ENCODE assay signal across 15 cellular contexts in genomic region chr16:4696172-4696904, GRCh38. TPM values are rescaled to one million over a fixed set of nuclear protein-coding genes. Genes with fewer than 3 reads are reported as not detected.
DNase-seq lines count a peak whose midpoint lies in the region; ATAC-seq, FAIRE-seq and TF ChIP-seq lines count a peak whose summit lies in the region.
"Had no signal": no experiment of that assay in that cellular context is flagged by ENCODE, and none has a peak within 500 bp of the region (broad histone marks: within the 10 kb centered on the region; RNA-seq: fewer than 3 reads in every experiment).

No MANE protein-coding gene starts in this region.

- H3K9ac ChIP-seq in HUES48 (ENCODE audit: low read depth, low read length) (no peak overlapping the region), GM12878 (ENCODE audit: control insufficient read depth, insufficient read depth, low read length) (no peak overlapping the region)
- H3K9ac ChIP-seq: neural progenitor cell had no signal

- H3K36me3 ChIP-seq in HUES48 (ENCODE audit: control insufficient read depth, insufficient read depth, low read length): peaks cover 64% of the 10 kb centered on the region
- peaks cover 5 to 36% of the 10 kb centered on the region in 2 experiments; a peak in 3 of 4 replicates for H3K36me3 ChIP-seq in GM12878 (ENCODE audit: control insufficient read depth in 2 of 2, insufficient read depth in 2 of 2, low read length in 1 of 2)
- H3K36me3 ChIP-seq in heart left ventricle: peaks cover 0 to 65% (median 55%) of the 10 kb centered on the region in 9 donors
- H3K36me3 ChIP-seq in sigmoid colon: peaks cover 26 to 60% (median 31%) of the 10 kb centered on the region in 4 donors
- H3K36me3 ChIP-seq: neural progenitor cell had no signal

- TF ChIP-seq EP300 in GM12878 (IDR thresholded peaks at IDR 0.05; ENCODE audit: borderline replicate concordance in 1 of 2, control insufficient read depth in 1 of 2, low read depth in 2 of 2, low read length in 2 of 2) (no peak), sigmoid colon (IDR thresholded peaks at IDR 0.05) (no peak)

- CTCF ChIA-PET in GM12878 (lab: Yijun Ruan, JAX): interaction anchor here (1.0 to 1.8 kb wide), 2 partner anchors 39 to 293 kb away, joined by 4 to 9 read pairs; partner anchors contain the start of genes ANKS3 and DNAAF8

- no peak for ATAC-seq in GM12878
- ATAC-seq in heart left ventricle: peak in 2 of 4 donors; percentile 28 to 78
- no peak for ATAC-seq in HG03342 (IDR thresholded peaks at IDR 0.05; ENCODE audit: unreplicated experiment)
- ATAC-seq: PC-3 had no signal

- no peaks in the 10 kb centered on the region for H3K4me1 ChIP-seq in HUES48 (ENCODE audit: control insufficient read depth, insufficient read depth, low read length)
- H3K4me1 ChIP-seq in GM12878 (ENCODE audit: control insufficient read depth, insufficient read depth, low read length): peaks cover 12% of the 10 kb centered on the region
- H3K4me1 ChIP-seq in heart left ventricle: peaks cover 5 to 50% (median 25%) of the 10 kb centered on the region in 12 donors
- H3K4me1 ChIP-seq in sigmoid colon: peaks cover 0 to 38% (median 32%) of the 10 kb centered on the region in 4 donors
- H3K4me1 ChIP-seq: neural progenitor cell had no signal

- 86% methylated on average over 19 of the region's 19 CpGs for WGBS in GM12878 (ENCODE audit: insufficient coverage, insufficient replicate concordance, low lambda C conversion rate, missing lambda C conversion rate)
- 35 to 60% (median 41%) methylated on average over 18 to 19 of the region's 19 CpGs for WGBS in heart left ventricle, 4 donors
- WGBS in sigmoid colon, 2 donors: 67 to 79% methylated on average over 19 of the region's 19 CpGs

- SMC1A ChIA-PET in GM12878 (lab: Charles Lee; ENCODE audit: uncharacterized antibody, unreplicated experiment): interaction anchor here (1.2 kb wide), 1 partner anchor 39 kb away, joined by 3 read pairs; no protein-coding TSS in a partner anchor

- H3K4me3 ChIP-seq in HUES48 (ENCODE audit: low read depth, low read length) (no peak overlapping the region), GM12878 (no peak overlapping the region), heart left ventricle (no peak overlapping the region), sigmoid colon (no peak overlapping the region)
- H3K4me3 ChIP-seq: neural progenitor cell had no signal

- TF ChIP-seq RAD21 in GM12878 (IDR thresholded peaks at IDR 0.05; ENCODE audit: insufficient read depth, low read depth, low read length): no peak

- no TSS peak for BruUV-seq in GM12878 (replicated peaks; lab: Mats Ljungman, UMichigan)

- no peak for FAIRE-seq in GM12878 (lab: Jason Lieb, UNC)
- FAIRE-seq: small intestine had no signal

- in situ Hi-C loops in GM12878 (cut with MboI): no loop called here

- intact Hi-C loops in GM12878 (cut with micrococcal nuclease; ENCODE audit: unreplicated experiment): no loop called here
- intact Hi-C loops in heart left ventricle (cut with DNase I): loop anchor here in 2 of 10 donors (5.0 to 10.0 kb wide), 2 partner anchors 36 to 258 kb away; partner anchors contain the start of genes ANKS3 (in 1 of the 2), DNAAF8 (in 1 of the 2) and SEC14L5 (in 1 of the 2)
- intact Hi-C loops in sigmoid colon (cut with DNase I): no loop called here

- RAD21 ChIA-PET in GM12878 (lab: Charles Lee; ENCODE audit: unreplicated experiment): interaction anchor here (1.5 kb wide), 1 partner anchor 106 kb away, joined by 4 read pairs; the partner anchor contains the start of gene ROGDI

- POLR2A ChIA-PET in GM12878 (lab: Charles Lee): interaction anchor here (0.6 kb wide), 1 partner anchor 766 kb away, joined by 3 read pairs; no protein-coding TSS in a partner anchor

- H4K20me1 ChIP-seq in GM12878 (ENCODE audit: control insufficient read depth, insufficient read depth): no peaks in the 10 kb centered on the region

- H3K9me3 ChIP-seq in HUES48 (ENCODE audit: control insufficient read depth, insufficient read depth, low read length) (no peaks in the 10 kb centered on the region), GM12878 (replicated peaks; ENCODE audit: control insufficient read depth, insufficient read depth, low read length) (no peaks in the 10 kb centered on the region), heart left ventricle (no peaks in the 10 kb centered on the region), sigmoid colon (no peaks in the 10 kb centered on the region)
- H3K9me3 ChIP-seq: Caco-2 had no signal

- DNase-seq in GM12878 (ENCODE audit: low read depth, low spot score): no peak
- peak in 4 of 5 donors; percentile 21 to 84 (median 75) for DNase-seq in heart left ventricle
- peak; percentile 84 for DNase-seq in sigmoid colon
- DNase-seq in HCEC 1CT: no peak
- DNase-seq in NK-92 treated with Interleukin-12 subunit alpha and Interleukin-12 subunit beta, amount 100 ng/mL, for 24 hours (lab: John Stamatoyannopoulos, UW): no peak
- DNase-seq in SW 1271 (lab: John Stamatoyannopoulos, UW): no peak
- DNase-seq: activated CD4-positive, alpha-beta T cell treated with anti-CD3 and anti-CD28 coated beads, Interleukin-2, amount 10 ng/mL, durations not matched to agents 24 days and 14 days; NCI-H1092; PC-3; small intestine had no signal

- peaks cover 11% of the 10 kb centered on the region for H3K79me2 ChIP-seq in GM12878 (ENCODE audit: control insufficient read depth, insufficient read depth, low read length)

- H2AFZ ChIP-seq in GM12878 (ENCODE audit: control insufficient read depth, low read depth, low read length): no peak overlapping the region
- H2AFZ ChIP-seq: neural progenitor cell had no signal

- no peak overlapping the region for H3K4me2 ChIP-seq in GM12878 (ENCODE audit: control insufficient read depth, insufficient read depth)
- H3K4me2 ChIP-seq: neural progenitor cell had no signal

- TF ChIP-seq POLR2A in GM12878 (IDR thresholded peaks at IDR 0.05; ENCODE audit: low read depth, low read length): peak; percentile 22; the same call in 1 of the 2 replicates
- TF ChIP-seq POLR2A in heart left ventricle (IDR thresholded peaks at IDR 0.05): no peak
- TF ChIP-seq POLR2A in sigmoid colon (IDR thresholded peaks at IDR 0.05): no peak

- H3K27me3 ChIP-seq in HUES48 (ENCODE audit: control insufficient read depth, insufficient read depth, low read length) (no peaks in the 10 kb centered on the region), GM12878 (replicated peaks in 1 of 2; ENCODE audit: control insufficient read depth in 2 of 2, insufficient read depth in 2 of 2, low read length in 1 of 2) (no peaks in the 10 kb centered on the region), heart left ventricle (no peaks in the 10 kb centered on the region), sigmoid colon (no peaks in the 10 kb centered on the region)
- H3K27me3 ChIP-seq: neural progenitor cell had no signal

- TF ChIP-seq CTCF in GM12878 (IDR thresholded peaks at IDR 0.05 in 2 of 3, conservative IDR thresholded peaks at IDR 0.05 in 1 of 3; ENCODE audit: control insufficient read depth in 2 of 3, extremely low read depth in 1 of 3, insufficient read depth in 1 of 3, low read depth in 3 of 3, low read length in 3 of 3) (no peak), heart left ventricle (IDR thresholded peaks at IDR 0.05) (no peak), sigmoid colon (IDR thresholded peaks at IDR 0.05) (no peak)

- H3K27ac ChIP-seq in HUES48 (ENCODE audit: low read depth, low read length): peak overlapping the region; percentile 28
- no peak overlapping the region for H3K27ac ChIP-seq in GM12878 (ENCODE audit: control insufficient read depth, insufficient read depth)
- H3K27ac ChIP-seq in heart left ventricle: peak overlapping the region in 5 of 12 donors; percentile 55 to 95 (median 74)
- peak overlapping the region in 3 of 4 donors; percentile 43 to 93 (median 89) for H3K27ac ChIP-seq in sigmoid colon
- H3K27ac ChIP-seq: neural progenitor cell had no signal

RNA-seq across cellular contexts. Expression of gene NUDT16L1, which starts 3.0 kb away (rescaled TPM):
- 9.6 and 9.7 TPM in 2 replicates for total RNA-seq in GM12878 (2013; cell fraction: nucleolus; rRNA removed)
- total RNA-seq in GM12878 (2014; rRNA removed) (33.8 and 41.4 TPM in 2 replicates), GM12878 (2014; rRNA removed; fragmentation: Illumina TruSeq; extraction: Trizol) (11.5 and 12.6 TPM in 2 replicates), GM12878 (2021) (35.0 and 35.2 TPM in 2 replicates), heart left ventricle (10 to 100 TPM; 33.1 to 65.2 (median 46.4) TPM), sigmoid colon (10 to 100 TPM; 16.6 to 21.8 (median 18.6) TPM)
- 9.6 TPM for polyA plus RNA-seq in GM12878 (2011; ENCODE audit: low read depth)
- polyA plus RNA-seq in GM12878 (2011; rRNA removed) (12.1 and 22.7 TPM in 2 replicates), GM12878 (2014; fragmentation: Illumina TruSeq; extraction: Trizol) (3.0 and 10.6 TPM in 2 replicates), GM12878 (2014; fragmentation: Nextera tagmentation; extraction: Ambion mirVana) (1 to 10 TPM; 1.4 to 6.4 TPM), GM12878 (2014; rRNA removed) (36.6 and 41.6 TPM in 2 replicates), GM12878 (2016; fragmentation: Nextera tagmentation; extraction: Ambion mirVana) (10 to 100 TPM; 63.7 to 77.7 TPM), heart left ventricle (10 to 100 TPM; 47.5 to 51.0 TPM), sigmoid colon (10 to 100 TPM; 53.7 to 75.1 (median 61.9) TPM)
- 32.8 and 53.2 TPM in 2 replicates for polyA plus RNA-seq in GM12878 (2011; cell fraction: cytosol; rRNA removed)
- 35.5 and 49.8 TPM in 2 replicates for polyA plus RNA-seq in GM12878 (2011; cell fraction: nucleus; rRNA removed)
- 22.2 and 24.6 TPM in 2 replicates for polyA plus RNA-seq in GM12878 (2012)
- 5.6 and 10.0 TPM in 2 replicates for polyA minus RNA-seq in GM12878 (2011; rRNA and poly(A)+ RNA removed)
- 3.9 and 5.0 TPM in 2 replicates for polyA minus RNA-seq in GM12878 (2011; cell fraction: cytosol; rRNA and poly(A)+ RNA removed)
- polyA minus RNA-seq in GM12878 (2011; cell fraction: nucleus; rRNA and poly(A)+ RNA removed): 8.0 and 11.6 TPM in 2 replicates

RNA-seq across cellular contexts. Expression of gene ANKS3, which starts 37.7 kb away (rescaled TPM):
- 76.7 and 79.0 TPM in 2 replicates for total RNA-seq in GM12878 (2013; cell fraction: nucleolus; rRNA removed)
- 11.2 and 14.2 TPM in 2 replicates for total RNA-seq in GM12878 (2014; rRNA removed)
- total RNA-seq in GM12878 (2014; rRNA removed; fragmentation: Illumina TruSeq; extraction: Trizol): 6.7 and 8.2 TPM in 2 replicates
- total RNA-seq in GM12878 (2021): 12.9 and 13.4 TPM in 2 replicates
- 3.7 TPM for polyA plus RNA-seq in GM12878 (2011; ENCODE audit: low read depth)
- polyA plus RNA-seq in GM12878 (2011; rRNA removed): 7.0 and 9.1 TPM in 2 replicates
- 5.9 and 10.5 TPM in 2 replicates for polyA plus RNA-seq in GM12878 (2011; cell fraction: cytosol; rRNA removed)
- 41.4 and 52.5 TPM in 2 replicates for polyA plus RNA-seq in GM12878 (2011; cell fraction: nucleus; rRNA removed)
- 7.3 and 7.7 TPM in 2 replicates for polyA plus RNA-seq in GM12878 (2012)
- 4.3 and 5.0 TPM in 2 replicates for polyA plus RNA-seq in GM12878 (2014; fragmentation: Illumina TruSeq; extraction: Trizol)
- polyA plus RNA-seq in GM12878 (2014; fragmentation: Nextera tagmentation; extraction: Ambion mirVana): under 1 TPM; 0.29 to 0.52 TPM
- polyA plus RNA-seq in GM12878 (2014; rRNA removed): 12.2 and 15.4 TPM in 2 replicates
- 1 to 10 TPM; 7.7 to 8.8 TPM for polyA plus RNA-seq in GM12878 (2016; fragmentation: Nextera tagmentation; extraction: Ambion mirVana)
- polyA minus RNA-seq in GM12878 (2011; rRNA and poly(A)+ RNA removed): 16.3 and 18.0 TPM in 2 replicates
- polyA minus RNA-seq in GM12878 (2011; cell fraction: cytosol; rRNA and poly(A)+ RNA removed): 4.5 and 9.0 TPM in 2 replicates
- 10.6 and 23.4 TPM in 2 replicates for polyA minus RNA-seq in GM12878 (2011; cell fraction: nucleus; rRNA and poly(A)+ RNA removed)
- total RNA-seq in heart left ventricle: 10 to 100 TPM in 2 of 9 donors, 1 to 10 TPM in 7; 5.1 to 12.5 (median 8.6) TPM
- 10 to 100 TPM in 1 of 2 donors, 1 to 10 TPM in 1; 9.8 to 12.7 TPM for polyA plus RNA-seq in heart left ventricle
- 10 to 100 TPM; 20.3 to 30.7 (median 23.8) TPM for total RNA-seq in sigmoid colon
- 10 to 100 TPM in 1 of 3 donors, 1 to 10 TPM in 2; 3.9 to 20.8 (median 9.6) TPM for polyA plus RNA-seq in sigmoid colon

RNA-seq across cellular contexts. Expression of gene DNAAF8, which starts 38.0 kb away (rescaled TPM):
- total RNA-seq in GM12878 (2013; cell fraction: nucleolus; rRNA removed): not detected in 2 replicates
- total RNA-seq in GM12878 (2014; rRNA removed): 0.22 and 0.56 TPM in 2 replicates
- 0.09 and 0.22 TPM in 2 replicates for total RNA-seq in GM12878 (2014; rRNA removed; fragmentation: Illumina TruSeq; extraction: Trizol)
- total RNA-seq in GM12878 (2021): 0.21 and 0.36 TPM in 2 replicates
- 0.39 TPM for polyA plus RNA-seq in GM12878 (2011; ENCODE audit: low read depth)
- polyA plus RNA-seq in GM12878 (2011; rRNA removed): 0.03 and 0.22 TPM in 2 replicates
- polyA plus RNA-seq in GM12878 (2011; cell fraction: cytosol; rRNA removed): 0.24 and 0.30 TPM in 2 replicates
- 0.31 and 0.37 TPM in 2 replicates for polyA plus RNA-seq in GM12878 (2011; cell fraction: nucleus; rRNA removed)
- polyA plus RNA-seq in GM12878 (2012): 0.31 and 0.51 TPM in 2 replicates
- polyA plus RNA-seq in GM12878 (2014; fragmentation: Illumina TruSeq; extraction: Trizol): 0.01 TPM in 1 of 2 replicates, not detected in the other
- polyA plus RNA-seq in GM12878 (2014; fragmentation: Nextera tagmentation; extraction: Ambion mirVana): not detected
- 0.13 and 0.16 TPM in 2 replicates for polyA plus RNA-seq in GM12878 (2014; rRNA removed)
- under 1 TPM; 0.21 to 0.78 TPM for polyA plus RNA-seq in GM12878 (2016; fragmentation: Nextera tagmentation; extraction: Ambion mirVana)
- polyA minus RNA-seq in GM12878 (2011; rRNA and poly(A)+ RNA removed): 0.07 and 0.57 TPM in 2 replicates
- polyA minus RNA-seq in GM12878 (2011; cell fraction: cytosol; rRNA and poly(A)+ RNA removed): not detected in 2 replicates
- not detected in 2 replicates for polyA minus RNA-seq in GM12878 (2011; cell fraction: nucleus; rRNA and poly(A)+ RNA removed)
- 1 to 10 TPM in 3 of 9 donors, under 1 TPM in 6; 0.34 to 3.4 (median 0.70) TPM for total RNA-seq in heart left ventricle
- polyA plus RNA-seq in heart left ventricle: 1 to 10 TPM; 1.7 TPM
- total RNA-seq in sigmoid colon: under 1 TPM; 0.14 to 0.83 (median 0.43) TPM
- 1 to 10 TPM in 1 of 3 donors, under 1 TPM in 2; 0.60 to 1.2 (median 0.73) TPM for polyA plus RNA-seq in sigmoid colon
- total RNA-seq: activated CD4-positive, alpha-beta T cell treated with anti-CD3 and anti-CD28 coated beads, Interleukin-2, amount 10 ng/mL, durations not matched to agents 24 days and 14 days; T-helper 1 cell treated with Interleukin-12 subunit alpha and Interleukin-12 subunit beta and Interleukin-4 antibody, amounts not matched to agents 30 ng/mL and 1 ng/mL, for 36 hours had no signal

Comparison
In these comparisons a context has a peak if more than half of its experiments do, and no peak if none do; other contexts are left out.
1. DNase-seq: peak in heart left ventricle (4 of 5) and sigmoid colon (single experiment); none in GM12878 (single experiment), HCEC 1CT (single experiment), NK-92 treated with Interleukin-12 subunit alpha and Interleukin-12 subunit beta, amount 100 ng/mL, for 24 hours (single experiment) and SW 1271 (0 of 2).